ENCODE assay signal across 29 cellular contexts in genomic region chr3:9496893-9497292, GRCh38. TPM values are rescaled to one million over a fixed set of nuclear protein-coding genes. Genes with fewer than 3 reads are reported as not detected.
DNase-seq lines count a peak whose midpoint lies in the region; ATAC-seq, FAIRE-seq and TF ChIP-seq lines count a peak whose summit lies in the region.
"Had no signal": no experiment of that assay in that cellular context is flagged by ENCODE, and none has a peak within 500 bp of the region (broad histone marks: within the 10 kb centered on the region; RNA-seq: fewer than 3 reads in every experiment).

No MANE protein-coding gene starts in this region.

- no peak overlapping the region for H2AFZ ChIP-seq in K562 (ENCODE audit: low read depth, low read length)

- no peaks in the 10 kb centered on the region for H3K9me1 ChIP-seq in K562 (ENCODE audit: control insufficient read depth, insufficient read depth, low read length)

- no peak for FAIRE-seq in K562 (lab: Jason Lieb, UNC)
- FAIRE-seq: A204.1, GM12878, GM12892, GM18507 had no signal

- no peak for ATAC-seq in K562
- no peak for ATAC-seq in GM19324 (IDR thresholded peaks at IDR 0.05; ENCODE audit: low FRiP score, unreplicated experiment)
- no peak for ATAC-seq in HG03135 (IDR thresholded peaks at IDR 0.05; ENCODE audit: unreplicated experiment)
- ATAC-seq: CD8-positive, alpha-beta T cell; GM12878 had no signal

- no peak for TF ChIP-seq CTCF in HEK293 (tag by site-specific recombination; IDR thresholded peaks at IDR 0.05)
- TF ChIP-seq CTCF in K562 (IDR thresholded peaks at IDR 0.05 in 2 of 3, conservative IDR thresholded peaks at IDR 0.05 in 1 of 3; ENCODE audit: insufficient read depth in 2 of 3, low read depth in 1 of 3, low read length in 3 of 3) = no peak
- TF ChIP-seq CTCF in glutamatergic neuron (IDR thresholded peaks at IDR 0.05; ENCODE audit: partially characterized antibody, unreplicated experiment) = no peak
- TF ChIP-seq CTCF in osteocyte (IDR thresholded peaks at IDR 0.05) = no peak
- TF ChIP-seq CTCF in CD14-positive monocyte (IDR thresholded peaks at IDR 0.05) = no peak
- TF ChIP-seq CTCF in Caco-2 (IDR thresholded peaks at IDR 0.05; ENCODE audit: insufficient read depth in 1 of 2, low read depth in 1 of 2, low read length in 1 of 2, severe bottlenecking in 1 of 2, unreplicated experiment in 1 of 2) = no peak

- H3K36me3 ChIP-seq in HEK293 (ENCODE audit: control insufficient read depth in 2 of 2, insufficient read depth in 1 of 2, low read length in 2 of 2) (no peaks in the 10 kb centered on the region), K562 (ENCODE audit: control insufficient read depth, insufficient read depth, low read length) (no peaks in the 10 kb centered on the region), Caco-2 (ENCODE audit: control insufficient read depth, insufficient read depth, low read length) (no peaks in the 10 kb centered on the region)
- H3K36me3 ChIP-seq: BE2C, BLaER1 had no signal

- H3K4me3 Mint-ChIP-seq in glutamatergic neuron (ENCODE audit: unreplicated experiment) (no peak overlapping the region), osteocyte (ENCODE audit: unreplicated experiment) (no peak overlapping the region), CD14-positive monocyte (no peak overlapping the region), Caco-2 (ENCODE audit: unreplicated experiment) (no peak overlapping the region)
- H3K4me3 Mint-ChIP-seq: CD4-positive, alpha-beta T cell; CD8-positive, alpha-beta T cell had no signal

- in situ Hi-C loops in K562 (cut with MboI) = loop anchor here (10.0 kb wide), 1 partner anchor 522 kb away; no protein-coding TSS in a partner anchor

- H3K27ac Mint-ChIP-seq in glutamatergic neuron (ENCODE audit: unreplicated experiment) (peak overlapping the region; percentile 3), osteocyte (ENCODE audit: unreplicated experiment) (no peak overlapping the region), CD14-positive monocyte (no peak overlapping the region), Caco-2 (ENCODE audit: unreplicated experiment) (no peak overlapping the region)
- H3K27ac Mint-ChIP-seq: CD4-positive, alpha-beta T cell; CD8-positive, alpha-beta T cell had no signal

- peaks cover 13% of the 10 kb centered on the region for H3K9me3 Mint-ChIP-seq in glutamatergic neuron (ENCODE audit: unreplicated experiment)
- no peaks in the 10 kb centered on the region for H3K9me3 Mint-ChIP-seq in osteocyte (ENCODE audit: unreplicated experiment)
- peaks cover 0 to 9% (median 0%) of the 10 kb centered on the region in 7 donors for H3K9me3 Mint-ChIP-seq in CD14-positive monocyte
- H3K9me3 Mint-ChIP-seq in Caco-2 (ENCODE audit: unreplicated experiment) = no peaks in the 10 kb centered on the region
- H3K9me3 Mint-ChIP-seq: CD4-positive, alpha-beta T cell; CD8-positive, alpha-beta T cell had no signal

- no peak overlapping the region for H3K4me2 ChIP-seq in K562 (ENCODE audit: insufficient read depth, low read length)
- H3K4me2 ChIP-seq: BLaER1 had no signal

- POLR2A ChIA-PET in HEK293 (lab: Yijun Ruan, JAX) (no interaction called here), K562 (lab: Yijun Ruan, JAX) (interaction anchor here (0.5 to 1.3 kb wide), 5 partner anchors 8 to 133 kb away, joined by 3 to 4 read pairs (median 3); no protein-coding TSS in a partner anchor), Caco-2 (lab: Charles Lee) (no interaction called here)

- H3K4me1 ChIP-seq in HEK293 (ENCODE audit: control insufficient read depth, insufficient read depth, low read length) (no peaks in the 10 kb centered on the region), K562 (replicated peaks in 1 of 2; ENCODE audit: control insufficient read depth in 2 of 2, insufficient read depth in 2 of 2, low read length in 2 of 2) (peaks cover 6 to 8% of the 10 kb centered on the region in 2 experiments; a peak in 3 of 5 replicates), Caco-2 (no peaks in the 10 kb centered on the region)
- H3K4me1 ChIP-seq: BE2C had no signal

- TF ChIP-seq EP300 in K562 (IDR thresholded peaks at IDR 0.05; ENCODE audit: low read length) = no peak

- intact Hi-C loops in K562 (cut with micrococcal nuclease) (no loop called here), CD14-positive monocyte (cut with micrococcal nuclease) (no loop called here), Caco-2 (cut with micrococcal nuclease; ENCODE audit: unreplicated experiment) (no loop called here)

- BruUV-seq in K562 (replicated peaks; lab: Mats Ljungman, UMichigan) (no TSS peak), Caco-2 (replicated peaks; lab: Mats Ljungman, UMichigan) (no TSS peak)

- peak in 1 of 4 experiments; percentile 48 for DNase-seq in K562 (ENCODE audit: extremely low read depth in 1 of 4, low spot score in 3 of 4)
- DNase-seq in glutamatergic neuron = no peak
- peak; percentile 44 for DNase-seq in osteocyte (ENCODE audit: extremely low spot score, unreplicated experiment)
- DNase-seq in CD14-positive monocyte (ENCODE audit: low spot score) = no peak
- no peak for DNase-seq in Caco-2
- DNase-seq: 8988T; ACHN; BE2C; C1 segment of cervical spinal cord; CD4-positive, alpha-beta T cell; CD8-positive, alpha-beta T cell; DMS 273 treated with DMSO at 0.1 percent for 48 hours; DMS153; DMS53; DMS79; DND-41; EL; GDM1 had no signal

- CTCF ChIA-PET in HEK293 (lab: Yijun Ruan, JAX) = no interaction called here
- CTCF ChIA-PET in K562 (lab: Yijun Ruan, JAX; ENCODE audit: low intra/inter-chr PET ratio) = interaction anchor here (1.4 kb wide), 1 partner anchor 144 kb away, joined by 3 read pairs; no protein-coding TSS in a partner anchor
- CTCF ChIA-PET in Caco-2 (lab: Charles Lee) = no interaction called here

- H3K27ac ChIP-seq in HEK293 (ENCODE audit: extremely low read depth, low read depth, low read length) (no peak overlapping the region), K562 (ENCODE audit: extremely low read depth, low read depth, low read length) (no peak overlapping the region)
- H3K27ac ChIP-seq: BLaER1 had no signal

- peaks cover 14% of the 10 kb centered on the region for H4K20me1 ChIP-seq in K562 (replicated peaks; ENCODE audit: control insufficient read depth, insufficient read depth, low read length)
- H4K20me1 ChIP-seq: BLaER1 had no signal

- WGBS in K562 (ENCODE audit: insufficient coverage, low coverage, missing lambda C conversion rate) = 10% methylated on average over 6 of the region's 6 CpGs

- H3K27me3 Mint-ChIP-seq in glutamatergic neuron (ENCODE audit: unreplicated experiment) (peaks cover 15% of the 10 kb centered on the region), osteocyte (ENCODE audit: unreplicated experiment) (peaks cover 15% of the 10 kb centered on the region), CD14-positive monocyte (ENCODE audit: low read depth in 3 of 3) (peaks cover 39 to 42% (median 40%) of the 10 kb centered on the region in 3 donors), Caco-2 (ENCODE audit: insufficient read depth, unreplicated experiment) (peaks cover 3% of the 10 kb centered on the region)

- H3K4me3 ChIP-seq in HEK293 (ENCODE audit: low read depth, low read length) = no peak overlapping the region
- H3K4me3 ChIP-seq in K562 = no peak overlapping the region
- no peak overlapping the region for H3K4me3 ChIP-seq in Caco-2 (ENCODE audit: low read depth, low read length)
- H3K4me3 ChIP-seq: BLaER1, GM12878 had no signal

- peaks cover 17% of the 10 kb centered on the region for H3K4me1 Mint-ChIP-seq in glutamatergic neuron (ENCODE audit: low read depth, unreplicated experiment)
- H3K4me1 Mint-ChIP-seq in osteocyte (ENCODE audit: unreplicated experiment) = peaks cover 9% of the 10 kb centered on the region
- H3K4me1 Mint-ChIP-seq in CD14-positive monocyte = peaks cover 2% of the 10 kb centered on the region
- H3K4me1 Mint-ChIP-seq in Caco-2 (ENCODE audit: low read depth, unreplicated experiment) = no peaks in the 10 kb centered on the region

- no peak for TF ChIP-seq POLR2A in K562 (conservative IDR thresholded peaks at IDR 0.05)

- H3K9me3 ChIP-seq in HEK293 (ENCODE audit: control insufficient read depth, insufficient read depth, low read depth, low read length) = no peaks in the 10 kb centered on the region
- no peaks in the 10 kb centered on the region for H3K9me3 ChIP-seq in K562 (replicated peaks; ENCODE audit: control insufficient read depth, insufficient read depth, low read depth, low read length)
- no peaks in the 10 kb centered on the region for H3K9me3 ChIP-seq in Caco-2
- H3K9me3 ChIP-seq: BE2C, BLaER1 had no signal

- no peak overlapping the region for H3K9ac ChIP-seq in K562 (ENCODE audit: insufficient read depth in 1 of 2, low read depth in 2 of 2, low read length in 2 of 2)
- H3K9ac ChIP-seq: BLaER1 had no signal

- no peak for TF ChIP-seq RAD21 in K562 (CRISPR knock-in tag; conservative IDR thresholded peaks at IDR 0.05 in 1 of 2, IDR thresholded peaks at IDR 0.05 in 1 of 2)

- peaks cover 19% of the 10 kb centered on the region for H3K36me3 Mint-ChIP-seq in glutamatergic neuron (ENCODE audit: unreplicated experiment)
- H3K36me3 Mint-ChIP-seq in osteocyte (ENCODE audit: unreplicated experiment) = peaks cover 4% of the 10 kb centered on the region
- H3K36me3 Mint-ChIP-seq in CD14-positive monocyte = peaks cover 0 to 5% of the 10 kb centered on the region in 2 donors
- no peaks in the 10 kb centered on the region for H3K36me3 Mint-ChIP-seq in Caco-2 (ENCODE audit: insufficient read depth, unreplicated experiment)
- H3K36me3 Mint-ChIP-seq: CD8-positive, alpha-beta T cell had no signal

- H3K27me3 ChIP-seq in K562 (ENCODE audit: control insufficient read depth in 2 of 2, insufficient read depth in 2 of 2, low read length in 2 of 2) = peaks cover 4 to 27% of the 10 kb centered on the region in 2 experiments; a peak in 4 of 5 replicates
- H3K27me3 ChIP-seq in Caco-2 (replicated peaks; ENCODE audit: control insufficient read depth, insufficient read depth, low read length) = no peaks in the 10 kb centered on the region
- H3K27me3 ChIP-seq: BE2C had no signal

- no peaks in the 10 kb centered on the region for H3K79me2 ChIP-seq in K562 (ENCODE audit: control insufficient read depth, insufficient read depth, low read length)

RNA-seq across cellular contexts. Expression of gene LHFPL4, which starts 56.7 kb away (rescaled TPM):
- not detected in 2 replicates for total RNA-seq in K562 (2011; cell fraction: chromatin; rRNA removed; ENCODE audit: low replicate concordance)
- total RNA-seq in K562 (2011; cell fraction: nucleolus; rRNA removed) = not detected in 2 replicates
- total RNA-seq in K562 (2011; cell fraction: nucleoplasm; rRNA removed) = not detected in 2 replicates
- total RNA-seq in K562 (2014; rRNA removed) (not detected in 2 replicates), K562 (2014; rRNA removed; fragmentation: Illumina TruSeq; extraction: Trizol) (not detected in 2 replicates), K562 (2015; rRNA removed; fragmentation: Illumina TruSeq; extraction: Trizol) (not detected in 2 replicates), K562 (2021) (not detected in 2 replicates), glutamatergic neuron (ENCODE audit: unreplicated experiment) (23.4 TPM), osteocyte (not detected in 2 replicates), Caco-2 (2022) (not detected in 2 replicates)
- polyA plus RNA-seq in K562 (2011; rRNA removed) (not detected in 2 replicates), K562 (2014; fragmentation: Illumina TruSeq; extraction: Trizol) (not detected in 2 replicates), K562 (2014; fragmentation: Nextera tagmentation; extraction: Ambion mirVana) (not detected), K562 (2014; rRNA removed) (not detected in 2 replicates), CD14-positive monocyte (not detected)
- polyA plus RNA-seq in K562 (2011; cell fraction: cytosol; rRNA removed) = 0.01 TPM in 1 of 2 replicates, not detected in the other
- not detected in 2 replicates for polyA plus RNA-seq in K562 (2011; cell fraction: nucleus; rRNA removed)
- not detected in 2 replicates for polyA plus RNA-seq in K562 (2012)
- polyA minus RNA-seq in K562 (2011; rRNA and poly(A)+ RNA removed) = not detected in 2 replicates
- polyA minus RNA-seq in K562 (2011; cell fraction: cytosol; rRNA and poly(A)+ RNA removed) = not detected in 2 replicates
- not detected in 2 replicates for polyA minus RNA-seq in K562 (2011; cell fraction: nucleus; rRNA and poly(A)+ RNA removed)
- total RNA-seq: A673; CD4-positive, alpha-beta T cell; CD8-positive, alpha-beta T cell; G401; GM12878 had no signal
- polyA plus RNA-seq: AG04450 had no signal

Comparison
In these comparisons a context has a peak if more than half of its experiments do, and no peak if none do; other contexts are left out.
1. RNA of gene LHFPL4, which starts 56.7 kb away (total RNA-seq): 23.4 TPM in glutamatergic neuron (single experiment); not detected in K562, not detected in osteocyte and not detected in Caco-2; every median in the first group is over 10 times any median in the second.